In the genomic region with DNA sequence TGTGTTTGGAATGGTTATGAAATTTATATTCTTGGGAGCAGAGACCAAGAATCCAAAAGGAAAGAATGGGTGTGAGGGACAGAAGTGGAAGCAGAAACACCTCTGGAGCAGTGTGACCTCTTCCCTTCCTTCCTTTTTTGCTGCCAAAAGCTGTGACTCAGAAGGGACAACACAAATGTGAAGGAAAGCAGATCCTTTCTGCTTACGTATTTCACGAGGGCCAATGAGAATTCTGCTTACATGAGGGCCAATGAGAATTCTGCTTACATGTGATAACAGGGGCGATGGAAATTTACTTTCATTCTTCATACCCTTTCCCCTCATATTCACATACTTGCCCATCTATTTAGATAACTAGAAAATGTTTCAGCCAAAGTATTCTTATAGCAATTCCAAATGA, we compare ENCODE assay signal across 10 cellular contexts.
DNase-seq lines count a peak whose midpoint lies in the region; ATAC-seq, FAIRE-seq and TF ChIP-seq lines count a peak whose summit lies in the region.
"Had no signal": no experiment of that assay in that cellular context is flagged by ENCODE, and none has a peak within 500 bp of the region (broad histone marks: within the 10 kb centered on the region; RNA-seq: fewer than 3 reads in every experiment).

No MANE protein-coding gene starts in this region.

- no peaks in the 10 kb centered on the region for H3K79me2 ChIP-seq in MM.1S (ENCODE audit: low read length)
- H3K79me2 ChIP-seq in endothelial cell of umbilical vein (ENCODE audit: control insufficient read depth, insufficient read depth, low read length) = no peaks in the 10 kb centered on the region
- no peaks in the 10 kb centered on the region for H3K79me2 ChIP-seq in osteoblast (ENCODE audit: insufficient read depth, low read length)

- no peak for TF ChIP-seq POLR2A in endothelial cell of umbilical vein (IDR thresholded peaks at IDR 0.05; ENCODE audit: low read depth, low read length)

- H3K4me3 ChIP-seq in MM.1S (ENCODE audit: low read length) (peak overlapping the region; percentile 10; the same call in 1 of the 2 replicates), endothelial cell of umbilical vein (replicated peaks in 1 of 3; ENCODE audit: insufficient read depth in 1 of 3, low read depth in 1 of 3, low read length in 3 of 3) (peak overlapping the region in 1 of 3 experiments; percentile 64), osteoblast (ENCODE audit: insufficient read depth, low read length) (peak overlapping the region; percentile 32)
- H3K4me3 ChIP-seq: lower lobe of right lung had no signal

- H4K20me1 ChIP-seq in MM.1S (ENCODE audit: insufficient read depth, low read length) (no peaks in the 10 kb centered on the region), endothelial cell of umbilical vein (replicated peaks; ENCODE audit: control insufficient read depth, extremely low read depth, insufficient read depth, low read length) (no peaks in the 10 kb centered on the region), osteoblast (ENCODE audit: insufficient read depth, low read length) (no peaks in the 10 kb centered on the region)

- CTCF ChIA-PET in endothelial cell of umbilical vein (lab: Charles Lee) = no interaction called here

- H3K9me2 ChIP-seq in MM.1S (replicated peaks; ENCODE audit: insufficient read depth, low read length) = no peaks in the 10 kb centered on the region

- H2AFZ ChIP-seq in MM.1S (ENCODE audit: low read length) (peak overlapping the region; percentile 19), endothelial cell of umbilical vein (ENCODE audit: low read depth, low read length) (peak overlapping the region; percentile 86), osteoblast (ENCODE audit: low read length) (peak overlapping the region; percentile 77)

- no peaks in the 10 kb centered on the region for H3K9me1 ChIP-seq in endothelial cell of umbilical vein (replicated peaks; ENCODE audit: control insufficient read depth, extremely low read depth, insufficient read depth, low read length)

- H3K9ac ChIP-seq in MM.1S (ENCODE audit: low read length) (no peak overlapping the region), endothelial cell of umbilical vein (replicated peaks; ENCODE audit: extremely low read depth, insufficient read depth, low read length) (no peak overlapping the region)

- BruUV-seq in endothelial cell of umbilical vein (replicated peaks; lab: Mats Ljungman, UMichigan) = no TSS peak

- no peaks in the 10 kb centered on the region for H3K36me3 ChIP-seq in MM.1S (replicated peaks; ENCODE audit: insufficient read depth, low read length)
- H3K36me3 ChIP-seq in endothelial cell of umbilical vein (ENCODE audit: control insufficient read depth in 2 of 2, extremely low read depth in 1 of 2, insufficient read depth in 2 of 2, low read length in 2 of 2) = no peaks in the 10 kb centered on the region
- no peaks in the 10 kb centered on the region for H3K36me3 ChIP-seq in osteoblast (ENCODE audit: insufficient read depth, low read length)
- H3K36me3 ChIP-seq: lower lobe of right lung had no signal

- DNase-seq in GM03348 (ENCODE audit: low spot score) (peak; percentile 68), MM.1S (no peak), endothelial cell of umbilical vein (ENCODE audit: low read depth, low spot score) (peak; percentile 99), osteoblast (ENCODE audit: insufficient read length, low spot score, missing footprints) (peak; percentile 56), midbrain (lab: John Stamatoyannopoulos, UW) (no peak), NCI-H446 treated with DMSO at 0.1 percent for 48 hours (lab: John Stamatoyannopoulos, UW) (no peak)
- DNase-seq: activated B cell treated with CpG ODN at 0.5 μM for 24 hours, lower lobe of right lung had no signal

- dilution Hi-C loops in endothelial cell of umbilical vein (cut with MboI; ENCODE audit: extremely low pct_ligation_motif_present, low sequenced_read_pairs) = no loop called here

- ATAC-seq in HG03039 (IDR thresholded peaks at IDR 0.05; ENCODE audit: unreplicated experiment) (no peak), GM21576 (IDR thresholded peaks at IDR 0.05; ENCODE audit: unreplicated experiment) (no peak)

- TF ChIP-seq CTCF in MM.1S (IDR thresholded peaks at IDR 0.05; ENCODE audit: low read length) (no peak), endothelial cell of umbilical vein (IDR thresholded peaks at IDR 0.05; ENCODE audit: extremely low read depth in 1 of 2, insufficient read depth in 1 of 2, low read depth in 1 of 2, low read length in 2 of 2) (no peak), osteoblast (IDR thresholded peaks at IDR 0.05; ENCODE audit: extremely low read depth, low read depth, low read length) (no peak)

- no peak overlapping the region for H3K27ac ChIP-seq in MM.1S (ENCODE audit: low read length)
- H3K27ac ChIP-seq in endothelial cell of umbilical vein (ENCODE audit: insufficient read depth, low read depth, low read length) = peak overlapping the region; percentile 52
- peak overlapping the region; percentile 35 for H3K27ac ChIP-seq in osteoblast (ENCODE audit: low read depth, low read length)
- H3K27ac ChIP-seq: lower lobe of right lung had no signal

- POLR2A ChIA-PET in endothelial cell of umbilical vein (lab: Charles Lee) = no interaction called here

- H3K27me3 ChIP-seq in MM.1S (replicated peaks; ENCODE audit: insufficient read depth, low read length) (no peaks in the 10 kb centered on the region), endothelial cell of umbilical vein (ENCODE audit: control insufficient read depth in 2 of 2, insufficient read depth in 2 of 2, low read length in 2 of 2) (no peaks in the 10 kb centered on the region), osteoblast (ENCODE audit: insufficient read depth, low read length) (no peaks in the 10 kb centered on the region)

- H3K4me2 ChIP-seq in MM.1S (ENCODE audit: low read depth, low read length) = peak overlapping the region; percentile 45; the same call in 1 of the 2 replicates
- peak overlapping the region; percentile 72 for H3K4me2 ChIP-seq in endothelial cell of umbilical vein (ENCODE audit: insufficient read depth, low read length)
- H3K4me2 ChIP-seq in osteoblast (ENCODE audit: insufficient read depth, low read length) = peak overlapping the region; percentile 25

- H3F3A ChIP-seq in MM.1S (ENCODE audit: insufficient read depth, low read length) = no peaks in the 10 kb centered on the region

- intact Hi-C loops in endothelial cell of umbilical vein (cut with micrococcal nuclease) = loop anchor here (1.0 to 10.0 kb wide), 3 partner anchors 174 to 1243 kb away; a partner anchor contains a TSS

- no peaks in the 10 kb centered on the region for H3K4me1 ChIP-seq in MM.1S (ENCODE audit: low read length)
- peaks cover 9% of the 10 kb centered on the region for H3K4me1 ChIP-seq in endothelial cell of umbilical vein (ENCODE audit: control insufficient read depth, extremely low read depth, insufficient read depth, low read length)
- peaks cover 4% of the 10 kb centered on the region for H3K4me1 ChIP-seq in osteoblast (ENCODE audit: insufficient read depth, low read length)
- H3K4me1 ChIP-seq: lower lobe of right lung had no signal

- FAIRE-seq in endothelial cell of umbilical vein (lab: Jason Lieb, UNC) = peak; percentile 98

- H3K9me3 ChIP-seq in MM.1S (replicated peaks; ENCODE audit: insufficient read depth, low read length) (no peaks in the 10 kb centered on the region), endothelial cell of umbilical vein (replicated peaks; ENCODE audit: control insufficient read depth, insufficient read depth, low read length) (no peaks in the 10 kb centered on the region), osteoblast (ENCODE audit: low read depth, low read length) (no peaks in the 10 kb centered on the region)
- H3K9me3 ChIP-seq: lower lobe of right lung had no signal

TF ChIP-seq in endothelial cell of umbilical vein, 7 proteins besides CTCF, POLR2A, EP300 and RAD21:
- TF ChIP-seq GATA2 (IDR thresholded peaks at IDR 0.05; ENCODE audit: insufficient read depth, insufficient read length, low read depth, low read length) (no peak), JUN (IDR thresholded peaks at IDR 0.05; ENCODE audit: borderline replicate concordance, insufficient read depth, insufficient read length, low read depth) (peak; percentile 79), POLR2AphosphoS5 (IDR thresholded peaks at IDR 0.05; ENCODE audit: insufficient read depth, low read depth, low read length) (peak; percentile 49), EZH2 (IDR thresholded peaks at IDR 0.05; ENCODE audit: borderline replicate concordance, low read depth, low read length, severe bottlenecking) (no peak), FOS (IDR thresholded peaks at IDR 0.05; ENCODE audit: borderline replicate concordance, insufficient read depth, low read length) (peak; percentile 86)
- TF ChIP-seq, protein P1, sequence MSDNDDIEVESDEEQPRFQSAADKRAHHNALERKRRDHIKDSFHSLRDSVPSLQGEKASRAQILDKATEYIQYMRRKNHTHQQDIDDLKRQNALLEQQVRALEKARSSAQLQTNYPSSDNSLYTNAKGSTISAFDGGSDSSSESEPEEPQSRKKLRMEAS (IDR thresholded peaks at IDR 0.05; ENCODE audit: insufficient read depth, insufficient read length) = no peak

Comparison
In these comparisons a context has a peak if more than half of its experiments do, and no peak if none do; other contexts are left out.
1. DNase-seq: peak in GM03348 (single experiment), endothelial cell of umbilical vein (single experiment) and osteoblast (single experiment); none in MM.1S (single experiment), midbrain (single experiment) and NCI-H446 treated with DMSO at 0.1 percent for 48 hours (single experiment).
2. H2AFZ ChIP-seq: peak in every context shown above with its lines; median percentile 86 in endothelial cell of umbilical vein; 77 in osteoblast; 19 in MM.1S.
3. Peak in every context shown above with its lines, with median percentiles within 50 percentile points of each other: H3K4me2 ChIP-seq.